1 cellular context compared by ENCODE assay signal in genomic region chr2:207810200-207810788, GRCh38.
TF ChIP-seq lines count a peak whose summit lies in the region.

No MANE protein-coding gene starts in this region.

TF ChIP-seq in liver, 16 proteins besides CTCF, POLR2A, EP300 and RAD21 (continued from another document):
- no peak for TF ChIP-seq SP1 (IDR thresholded peaks at IDR 0.05)
- TF ChIP-seq REST (IDR thresholded peaks at IDR 0.05) = no peak
- TF ChIP-seq ATF3 (IDR thresholded peaks at IDR 0.05) = no peak
- TF ChIP-seq RXRA (IDR thresholded peaks at IDR 0.05) = no peak
- TF ChIP-seq ZBTB33 (IDR thresholded peaks at IDR 0.05) = no peak
- TF ChIP-seq EGR1 (IDR thresholded peaks at IDR 0.05; ENCODE audit: low read depth in 2 of 2) = no peak
- no peak for TF ChIP-seq TAF1 (conservative IDR thresholded peaks at IDR 0.05)
- TF ChIP-seq YY1 (IDR thresholded peaks at IDR 0.05) = no peak
- TF ChIP-seq FOXA1 (IDR thresholded peaks at IDR 0.05) = no peak
- no peak for TF ChIP-seq FOXA2 (IDR thresholded peaks at IDR 0.05)
